ENCODE assay signal across 13 cellular contexts in genomic region chr7:13849528-13849892, GRCh38.
A peak's percentile ranks its signal among the peaks of the same experiment; 100 is the strongest.
DNase-seq lines count a peak whose midpoint lies in the region; ATAC-seq and FAIRE-seq lines count a peak whose summit lies in the region.
"Had no signal": no experiment of that assay in that cellular context is flagged by ENCODE, and none has a peak within 500 bp of the region (broad histone marks: within the 10 kb centered on the region; RNA-seq: fewer than 3 reads in every experiment).

No MANE protein-coding gene starts in this region.

- CTCF ChIA-PET in activated CD4-positive, alpha-beta memory T cell treated with anti-CD3 and anti-CD28 coated beads, Interleukin-2, amount 10 ng/mL, durations not matched to agents 7 days and 5 days (lab: Charles Lee), result no interaction called here
- CTCF ChIA-PET in activated CD4-positive, alpha-beta memory T cell treated with anti-CD3 and anti-CD28 coated beads for 36 hours (lab: Charles Lee), result no interaction called here

- H3K27ac Mint-ChIP-seq in activated CD4-positive, alpha-beta memory T cell treated with anti-CD3 and anti-CD28 coated beads, Interleukin-2, amount 10 ng/mL, durations not matched to agents 7 days and 5 days, result peak overlapping the region; percentile 75
- H3K27ac Mint-ChIP-seq in activated CD4-positive, alpha-beta memory T cell treated with anti-CD3 and anti-CD28 coated beads for 36 hours, result no peak overlapping the region
- H3K27ac Mint-ChIP-seq in stimulated activated effector memory CD8-positive, alpha-beta T cell treated with anti-CD3 and anti-CD28 coated beads, Interleukin-12 subunit alpha, Interleukin-12 subunit beta, amount 100 ng/mL, for 72 hours, result peak overlapping the region; percentile 44

- WGBS in small intestine, 3 donors, result 82 to 94% (median 86%) methylated on average over 2 of the region's 2 CpGs

- peaks cover 19% of the 10 kb centered on the region for H3K4me1 Mint-ChIP-seq in activated CD4-positive, alpha-beta memory T cell treated with anti-CD3 and anti-CD28 coated beads, Interleukin-2, amount 10 ng/mL, durations not matched to agents 7 days and 5 days
- peaks cover 17% of the 10 kb centered on the region for H3K4me1 Mint-ChIP-seq in activated CD4-positive, alpha-beta memory T cell treated with anti-CD3 and anti-CD28 coated beads for 36 hours (ENCODE audit: low read depth)
- peaks cover 28% of the 10 kb centered on the region for H3K4me1 Mint-ChIP-seq in stimulated activated effector memory CD8-positive, alpha-beta T cell treated with anti-CD3 and anti-CD28 coated beads, Interleukin-12 subunit alpha, Interleukin-12 subunit beta, amount 100 ng/mL, for 72 hours

- no peak for FAIRE-seq in small intestine (lab: Jason Lieb, UNC)

- no peaks in the 10 kb centered on the region for H3K9me3 ChIP-seq in SJCRH30 (replicated peaks)
- H3K9me3 ChIP-seq in small intestine (ENCODE audit: control insufficient read depth, low read depth), result no peaks in the 10 kb centered on the region
- H3K9me3 ChIP-seq: neutrophil, spleen had no signal

- no peaks in the 10 kb centered on the region for H3K9me3 Mint-ChIP-seq in activated CD4-positive, alpha-beta memory T cell treated with anti-CD3 and anti-CD28 coated beads, Interleukin-2, amount 10 ng/mL, durations not matched to agents 7 days and 5 days
- no peaks in the 10 kb centered on the region for H3K9me3 Mint-ChIP-seq in activated CD4-positive, alpha-beta memory T cell treated with anti-CD3 and anti-CD28 coated beads for 36 hours
- no peaks in the 10 kb centered on the region for H3K9me3 Mint-ChIP-seq in stimulated activated effector memory CD8-positive, alpha-beta T cell treated with anti-CD3 and anti-CD28 coated beads, Interleukin-12 subunit alpha, Interleukin-12 subunit beta, amount 100 ng/mL, for 72 hours

- H3K27ac ChIP-seq in SJCRH30, result peak overlapping the region; percentile 39; the same call in 1 of the 2 replicates
- peak overlapping the region; percentile 78 for H3K27ac ChIP-seq in epithelial cell of prostate
- H3K27ac ChIP-seq in small intestine (ENCODE audit: low read depth in 1 of 2, low read length in 1 of 2), result no peak overlapping the region
- H3K27ac ChIP-seq: neutrophil, VCaP had no signal

- H3K27me3 Mint-ChIP-seq in activated CD4-positive, alpha-beta memory T cell treated with anti-CD3 and anti-CD28 coated beads, Interleukin-2, amount 10 ng/mL, durations not matched to agents 7 days and 5 days, result no peaks in the 10 kb centered on the region
- no peaks in the 10 kb centered on the region for H3K27me3 Mint-ChIP-seq in activated CD4-positive, alpha-beta memory T cell treated with anti-CD3 and anti-CD28 coated beads for 36 hours

- H3K36me3 ChIP-seq in SJCRH30 (no peaks in the 10 kb centered on the region), small intestine (ENCODE audit: control insufficient read depth in 2 of 2, insufficient read depth in 2 of 2, low read length in 2 of 2) (no peaks in the 10 kb centered on the region)
- H3K36me3 ChIP-seq: neutrophil, spleen had no signal

- POLR2A ChIA-PET in activated CD4-positive, alpha-beta memory T cell treated with anti-CD3 and anti-CD28 coated beads, Interleukin-2, amount 10 ng/mL, durations not matched to agents 7 days and 5 days (lab: Charles Lee), result no interaction called here
- POLR2A ChIA-PET in activated CD4-positive, alpha-beta memory T cell treated with anti-CD3 and anti-CD28 coated beads for 36 hours (lab: Charles Lee), result no interaction called here

- H3K4me1 ChIP-seq in SJCRH30 (peaks cover 25% of the 10 kb centered on the region), small intestine (ENCODE audit: control insufficient read depth in 2 of 2, insufficient read depth in 1 of 2, low read depth in 1 of 2, low read length in 1 of 2) (no peaks in the 10 kb centered on the region)

- ATAC-seq in stimulated activated effector memory CD8-positive, alpha-beta T cell treated with anti-CD3 and anti-CD28 coated beads, Interleukin-12 subunit alpha, Interleukin-12 subunit beta, amount 100 ng/mL, for 72 hours, result no peak

- no peak overlapping the region for H3K4me3 Mint-ChIP-seq in activated CD4-positive, alpha-beta memory T cell treated with anti-CD3 and anti-CD28 coated beads, Interleukin-2, amount 10 ng/mL, durations not matched to agents 7 days and 5 days
- H3K4me3 Mint-ChIP-seq in activated CD4-positive, alpha-beta memory T cell treated with anti-CD3 and anti-CD28 coated beads for 36 hours, result no peak overlapping the region
- peak overlapping the region; percentile 34 for H3K4me3 Mint-ChIP-seq in stimulated activated effector memory CD8-positive, alpha-beta T cell treated with anti-CD3 and anti-CD28 coated beads, Interleukin-12 subunit alpha, Interleukin-12 subunit beta, amount 100 ng/mL, for 72 hours

- H3K4me3 ChIP-seq in SJCRH30, result no peak overlapping the region
- no peak overlapping the region for H3K4me3 ChIP-seq in small intestine (ENCODE audit: low read depth in 1 of 2, low read length in 2 of 2)
- H3K4me3 ChIP-seq: spleen had no signal

- H3K27me3 ChIP-seq in SJCRH30 (no peaks in the 10 kb centered on the region), small intestine (ENCODE audit: control insufficient read depth in 2 of 2, insufficient read depth in 2 of 2, low read length in 2 of 2) (no peaks in the 10 kb centered on the region)
- H3K27me3 ChIP-seq: neutrophil, spleen had no signal

- H3K36me3 Mint-ChIP-seq in activated CD4-positive, alpha-beta memory T cell treated with anti-CD3 and anti-CD28 coated beads, Interleukin-2, amount 10 ng/mL, durations not matched to agents 7 days and 5 days (ENCODE audit: low read depth), result no peaks in the 10 kb centered on the region
- no peaks in the 10 kb centered on the region for H3K36me3 Mint-ChIP-seq in activated CD4-positive, alpha-beta memory T cell treated with anti-CD3 and anti-CD28 coated beads for 36 hours
- no peaks in the 10 kb centered on the region for H3K36me3 Mint-ChIP-seq in stimulated activated effector memory CD8-positive, alpha-beta T cell treated with anti-CD3 and anti-CD28 coated beads, Interleukin-12 subunit alpha, Interleukin-12 subunit beta, amount 100 ng/mL, for 72 hours

- intact Hi-C loops in activated CD4-positive, alpha-beta memory T cell treated with anti-CD3 and anti-CD28 coated beads for 36 hours (cut with micrococcal nuclease), result no loop called here

- no peak for DNase-seq in activated CD4-positive, alpha-beta memory T cell treated with anti-CD3 and anti-CD28 coated beads, Interleukin-2, amount 10 ng/mL, durations not matched to agents 7 days and 5 days
- no peak for DNase-seq in activated CD4-positive, alpha-beta memory T cell treated with anti-CD3 and anti-CD28 coated beads for 36 hours
- DNase-seq in SJCRH30 (no peak), epithelial cell of prostate (ENCODE audit: low read depth, low spot score) (no peak), small intestine (no peak), NCI-H446 treated with DMSO at 0.1 percent for 48 hours (lab: John Stamatoyannopoulos, UW) (no peak), T1000 (lab: John Stamatoyannopoulos, UW) (no peak)
- no peak for DNase-seq in stimulated activated effector memory CD8-positive, alpha-beta T cell treated with anti-CD3 and anti-CD28 coated beads, Interleukin-12 subunit alpha, Interleukin-12 subunit beta, amount 100 ng/mL, for 72 hours (ENCODE audit: low spot score in 2 of 2)
- DNase-seq: NCI-H187, NCI-H526 treated with DMSO at 0.1 percent for 48 hours, spleen had no signal

Comparison
In these comparisons a context has a peak if more than half of its experiments do, and no peak if none do; other contexts are left out.
1. H3K27ac ChIP-seq: peak in SJCRH30 (single experiment) and epithelial cell of prostate (single experiment); none in small intestine (0 of 2).